In genomic region chr9:4356306-4356705, GRCh38 we compare ENCODE assay signal across 31 cellular contexts.
"Had no signal": no experiment of that assay in that cellular context is flagged by ENCODE, and none has a peak within 500 bp of the region (broad histone marks: within the 10 kb centered on the region; RNA-seq: fewer than 3 reads in every experiment).

No MANE protein-coding gene starts in this region.

- ATAC-seq: activated CD4-positive, CD25-positive, alpha-beta regulatory T cell treated with anti-CD3 and anti-CD28 coated beads, Interleukin-2, amount 50 U/mL, for 24 hours; activated CD8-positive, alpha-beta memory T cell treated with anti-CD3 and anti-CD28 coated beads, Interleukin-2, amount 10 ng/mL, durations not matched to agents 7 days and 5 days; activated CD8-positive, alpha-beta T cell treated with anti-CD3 and anti-CD28 coated beads, Interleukin-2, amount 10 ng/mL, durations not matched to agents 7 days and 5 days; activated naive CD4-positive, alpha-beta T cell treated with anti-CD3 and anti-CD28 coated beads, Interleukin-2, amount 50 U/mL, for 72 hours; activated T-cell treated with anti-CD3 and anti-CD28 coated beads, Interleukin-2, amount 50 U/mL, for 72 hours; effector memory CD8-positive, alpha-beta T cell; gastroesophageal sphincter; T-helper 17 cell had no signal

- H3K36me3 ChIP-seq: ascending aorta, breast epithelium, cardiac muscle cell, colonic mucosa, gastroesophageal sphincter, WERI-Rb-1 had no signal

- H3K4me3 ChIP-seq: ascending aorta, breast epithelium, cardiac muscle cell, colonic mucosa, gastroesophageal sphincter had no signal

- DNase-seq: activated B cell treated with CpG ODN at 0.5 μM for 24 hours; activated CD4-positive, alpha-beta memory T cell treated with anti-CD3 and anti-CD28 coated beads for 36 hours; activated CD4-positive, alpha-beta T cell treated with anti-CD3 and anti-CD28 coated beads, Interleukin-2, amount 10 ng/mL, durations not matched to agents 24 days and 14 days; activated CD8-positive, alpha-beta memory T cell treated with anti-CD3 and anti-CD28 coated beads, Interleukin-2, amount 10 ng/mL, durations not matched to agents 7 days and 5 days; activated CD8-positive, alpha-beta memory T cell treated with anti-CD3 and anti-CD28 coated beads, Interleukin-2, amount 50 U/mL, for 4 hours; activated CD8-positive, alpha-beta T cell treated with anti-CD3 and anti-CD28 coated beads, Interleukin-2, amount 10 ng/mL, durations not matched to agents 7 days and 5 days; activated gamma-delta T cell; activated naive CD4-positive, alpha-beta T cell; activated naive CD4-positive, alpha-beta T cell treated with anti-CD3 and anti-CD28 coated beads, Interleukin-2, amount 10 ng/mL, durations not matched to agents 7 days and 5 days; activated naive CD8-positive, alpha-beta T cell treated with anti-CD3 and anti-CD28 coated beads, Interleukin-2, amount 10 ng/mL, durations not matched to agents 7 days and 5 days; activated T-cell treated with anti-CD3 and anti-CD28 coated beads, Interleukin-2, amount 50 U/mL, for 1 hour; activated T-cell treated with anti-CD3 and anti-CD28 coated beads, Interleukin-2, amount 50 U/mL, for 72 hours; central memory CD4-positive, alpha-beta T cell; cerebellar nuclear complex; colonic mucosa; effector CD4-positive, alpha-beta T cell; effector memory CD8-positive, alpha-beta T cell; foreskin melanocyte; head of caudate nucleus; hippocampal formation; T-helper 1 cell; T-helper 17 cell; T1000; WERI-Rb-1 had no signal

- H3K27ac ChIP-seq: ascending aorta, breast epithelium, cardiac muscle cell, colonic mucosa, epithelial cell of prostate, gastroesophageal sphincter, WERI-Rb-1 had no signal

- H3K4me1 ChIP-seq: ascending aorta, breast epithelium, colonic mucosa, gastroesophageal sphincter had no signal

- H3K9me3 ChIP-seq: ascending aorta, breast epithelium, colonic mucosa, gastroesophageal sphincter had no signal

- H3K27me3 ChIP-seq: ascending aorta, breast epithelium, cardiac muscle cell, colonic mucosa, gastroesophageal sphincter had no signal
